ENCODE assay signal across 8 cellular contexts in the genomic region with DNA sequence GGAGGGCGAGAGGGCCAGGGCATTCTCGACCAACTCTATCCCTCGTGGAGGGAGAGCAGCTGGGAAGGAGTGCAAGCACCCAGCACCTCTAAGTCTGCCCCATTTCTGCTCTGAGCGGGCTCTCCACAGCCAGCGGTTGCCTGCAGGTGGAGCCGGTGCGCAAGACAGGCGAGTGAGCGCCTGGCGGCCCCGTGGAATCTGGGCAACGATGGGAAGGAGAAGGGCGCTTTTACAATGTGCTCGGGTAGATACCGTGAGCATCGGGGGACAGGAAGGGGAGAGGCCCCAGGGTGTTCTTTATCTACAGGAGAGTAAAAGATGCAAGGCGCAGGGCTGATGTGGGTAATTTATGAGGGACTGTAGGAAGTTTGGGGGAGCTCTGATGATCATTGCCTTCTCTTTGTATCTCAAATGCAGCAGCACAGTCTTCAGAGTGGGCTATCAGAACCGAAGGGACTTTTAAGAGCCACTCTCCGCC. TPM values are rescaled to one million over a fixed set of nuclear protein-coding genes. Genes with fewer than 3 reads are reported as not detected.
A peak's percentile ranks its signal among the peaks of the same experiment; 100 is the strongest.
DNase-seq lines count a peak whose midpoint lies in the region; ATAC-seq and TF ChIP-seq lines count a peak whose summit lies in the region.

No MANE protein-coding gene starts in this region.

- no peaks in the 10 kb centered on the region for H3K9me2 ChIP-seq in neural cell (ENCODE audit: insufficient read depth, low read length)

- peak overlapping the region; percentile 73 for H2AFZ ChIP-seq in neural cell (ENCODE audit: low read depth, low read length)

- peaks cover 32% of the 10 kb centered on the region for H3K79me2 ChIP-seq in neural cell (replicated peaks; ENCODE audit: insufficient read depth, low read length)

- peak overlapping the region; percentile 94 for H3K27ac Mint-ChIP-seq in activated T-helper 2 cell treated with anti-CD3 and anti-CD28 coated beads, Interferon-gamma antibody, Interleukin-2, Interleukin-4, amounts not matched to agents 10 μg/mL and 5 μg/mL and 100 μg/mL, durations not matched to agents 14 hours and 24 hours and 36 hours
- H3K27ac Mint-ChIP-seq in stimulated activated naive CD8-positive, alpha-beta T cell treated with anti-CD3 and anti-CD28 coated beads, Interleukin-15, Interleukin-2, amounts not matched to agents 100 ng/mL and 50 ng/mL, for 24 hours, result peak overlapping the region; percentile 92

- peak overlapping the region; percentile 92 for H3K4me3 Mint-ChIP-seq in activated T-helper 2 cell treated with anti-CD3 and anti-CD28 coated beads, Interferon-gamma antibody, Interleukin-2, Interleukin-4, amounts not matched to agents 10 μg/mL and 5 μg/mL and 100 μg/mL, durations not matched to agents 14 hours and 24 hours and 36 hours (ENCODE audit: low read depth)
- H3K4me3 Mint-ChIP-seq in stimulated activated naive CD8-positive, alpha-beta T cell treated with anti-CD3 and anti-CD28 coated beads, Interleukin-15, Interleukin-2, amounts not matched to agents 100 ng/mL and 50 ng/mL, for 24 hours, result peak overlapping the region; percentile 95

- no peaks in the 10 kb centered on the region for H3K9me3 Mint-ChIP-seq in activated T-helper 2 cell treated with anti-CD3 and anti-CD28 coated beads, Interferon-gamma antibody, Interleukin-2, Interleukin-4, amounts not matched to agents 10 μg/mL and 5 μg/mL and 100 μg/mL, durations not matched to agents 14 hours and 24 hours and 36 hours
- H3K9me3 Mint-ChIP-seq in stimulated activated naive CD8-positive, alpha-beta T cell treated with anti-CD3 and anti-CD28 coated beads, Interleukin-15, Interleukin-2, amounts not matched to agents 100 ng/mL and 50 ng/mL, for 24 hours, result no peaks in the 10 kb centered on the region

- peaks cover 22% of the 10 kb centered on the region for H3K4me1 Mint-ChIP-seq in activated T-helper 2 cell treated with anti-CD3 and anti-CD28 coated beads, Interferon-gamma antibody, Interleukin-2, Interleukin-4, amounts not matched to agents 10 μg/mL and 5 μg/mL and 100 μg/mL, durations not matched to agents 14 hours and 24 hours and 36 hours (ENCODE audit: low read depth)
- peaks cover 31% of the 10 kb centered on the region for H3K4me1 Mint-ChIP-seq in stimulated activated naive CD8-positive, alpha-beta T cell treated with anti-CD3 and anti-CD28 coated beads, Interleukin-15, Interleukin-2, amounts not matched to agents 100 ng/mL and 50 ng/mL, for 24 hours (ENCODE audit: low read depth)

- H4K20me1 ChIP-seq in neural cell (ENCODE audit: insufficient read depth), result no peaks in the 10 kb centered on the region

- H3K27ac ChIP-seq in neural cell (ENCODE audit: low read length), result peak overlapping the region; percentile 76

- peaks cover 4% of the 10 kb centered on the region for H3F3A ChIP-seq in neural cell (ENCODE audit: insufficient read depth, low read length, poor library complexity, severe bottlenecking)

- TF ChIP-seq CTCF in fibroblast of the aortic adventitia (IDR thresholded peaks at IDR 0.05; ENCODE audit: insufficient read depth, low read length) (peak; percentile 90), neural cell (IDR thresholded peaks at IDR 0.05; ENCODE audit: poor library complexity, severe bottlenecking) (peak; percentile 90)

- H3K4me3 ChIP-seq in fibroblast of the aortic adventitia (ENCODE audit: low read depth, low read length) (peak overlapping the region; percentile 54), neural cell (ENCODE audit: low read length) (peak overlapping the region; percentile 94)

- H3K9me3 ChIP-seq in neural cell (ENCODE audit: low read length), result no peaks in the 10 kb centered on the region

- peak; percentile 67 for TF ChIP-seq RAD21 in neural cell (conservative IDR thresholded peaks at IDR 0.05)

- H3K27me3 Mint-ChIP-seq in activated T-helper 2 cell treated with anti-CD3 and anti-CD28 coated beads, Interferon-gamma antibody, Interleukin-2, Interleukin-4, amounts not matched to agents 10 μg/mL and 5 μg/mL and 100 μg/mL, durations not matched to agents 14 hours and 24 hours and 36 hours (ENCODE audit: low read depth), result no peaks in the 10 kb centered on the region
- no peaks in the 10 kb centered on the region for H3K27me3 Mint-ChIP-seq in stimulated activated naive CD8-positive, alpha-beta T cell treated with anti-CD3 and anti-CD28 coated beads, Interleukin-15, Interleukin-2, amounts not matched to agents 100 ng/mL and 50 ng/mL, for 24 hours

- H3K9ac ChIP-seq in neural cell (ENCODE audit: low read length), result peak overlapping the region; percentile 73

- peak; percentile 82 for DNase-seq in DMS79 treated with DMSO at 0.1 percent for 48 hours (lab: John Stamatoyannopoulos, UW)
- DNase-seq in KG1 (lab: John Stamatoyannopoulos, UW), result peak; percentile 71
- peak; percentile 90 for DNase-seq in RPMI8226
- DNase-seq in activated T-helper 2 cell treated with anti-CD3 and anti-CD28 coated beads, Interferon-gamma antibody, Interleukin-2, Interleukin-4, amounts not matched to agents 10 μg/mL and 5 μg/mL and 100 μg/mL, durations not matched to agents 14 hours and 24 hours and 36 hours (ENCODE audit: low spot score), result peak; percentile 81
- peak; percentile 78 for DNase-seq in fibroblast of the aortic adventitia (ENCODE audit: low read depth)

- TF ChIP-seq EP300 in neural cell (conservative IDR thresholded peaks at IDR 0.05; ENCODE audit: poor library complexity, severe bottlenecking), result peak; percentile 12

- H3K36me3 Mint-ChIP-seq in activated T-helper 2 cell treated with anti-CD3 and anti-CD28 coated beads, Interferon-gamma antibody, Interleukin-2, Interleukin-4, amounts not matched to agents 10 μg/mL and 5 μg/mL and 100 μg/mL, durations not matched to agents 14 hours and 24 hours and 36 hours (ENCODE audit: low read depth), result peaks cover 22% of the 10 kb centered on the region
- peaks cover 19% of the 10 kb centered on the region for H3K36me3 Mint-ChIP-seq in stimulated activated naive CD8-positive, alpha-beta T cell treated with anti-CD3 and anti-CD28 coated beads, Interleukin-15, Interleukin-2, amounts not matched to agents 100 ng/mL and 50 ng/mL, for 24 hours (ENCODE audit: low read depth)

- intact Hi-C loops in activated T-helper 2 cell treated with anti-CD3 and anti-CD28 coated beads, Interferon-gamma antibody, Interleukin-2, Interleukin-4, amounts not matched to agents 10 μg/mL and 5 μg/mL and 100 μg/mL, durations not matched to agents 14 hours and 24 hours and 36 hours (cut with micrococcal nuclease), result loop anchor here (1.0 to 10.0 kb wide), 6 partner anchors 61 to 294 kb away; partner anchors contain the start of genes CHCHD5, NT5DC4, POLR1B and ZC3H6

- H3K36me3 ChIP-seq in neural cell (ENCODE audit: insufficient read depth, low read length), result peaks cover 5% of the 10 kb centered on the region

- no peaks in the 10 kb centered on the region for H3K27me3 ChIP-seq in neural cell (ENCODE audit: insufficient read depth, low read depth, low read length)

- peak overlapping the region; percentile 94 for H3K4me2 ChIP-seq in neural cell (ENCODE audit: low read length)

- peak; percentile 74 for ATAC-seq in GM21723 (IDR thresholded peaks at IDR 0.05; ENCODE audit: unreplicated experiment)

TF ChIP-seq in neural cell, 6 proteins besides CTCF, POLR2A, EP300 and RAD21:
- peak; percentile 62 for TF ChIP-seq POLR2AphosphoS5 (IDR thresholded peaks at IDR 0.05)
- peak; percentile 77 for TF ChIP-seq MXI1 (conservative IDR thresholded peaks at IDR 0.05; ENCODE audit: poor library complexity, severe bottlenecking)
- peak; percentile 81 for TF ChIP-seq SMC3 (conservative IDR thresholded peaks at IDR 0.05; ENCODE audit: poor library complexity)
- TF ChIP-seq TAF1 (IDR thresholded peaks at IDR 0.05; ENCODE audit: low read depth), result no peak

RNA-seq across cellular contexts. Expression of gene TTL, which starts 0.9 kb away (rescaled TPM):
- total RNA-seq in activated T-helper 2 cell treated with anti-CD3 and anti-CD28 coated beads, Interferon-gamma antibody, Interleukin-2, Interleukin-4, amounts not matched to agents 10 μg/mL and 5 μg/mL and 100 μg/mL, durations not matched to agents 14 hours and 24 hours and 36 hours, result 48.2 and 50.1 TPM in 2 replicates
- 33.6 and 75.6 TPM in 2 replicates for total RNA-seq in fibroblast of the aortic adventitia (ENCODE audit: low replicate concordance)
- polyA plus RNA-seq in neural cell, result 48.2 and 53.8 TPM in 2 replicates
- polyA minus RNA-seq in neural cell, result 69.1 and 82.9 TPM in 2 replicates

RNA-seq across cellular contexts. Expression of gene RGPD8, which starts 47.6 kb away (rescaled TPM):
- 15.5 and 16.1 TPM in 2 replicates for total RNA-seq in activated T-helper 2 cell treated with anti-CD3 and anti-CD28 coated beads, Interferon-gamma antibody, Interleukin-2, Interleukin-4, amounts not matched to agents 10 μg/mL and 5 μg/mL and 100 μg/mL, durations not matched to agents 14 hours and 24 hours and 36 hours
- 16.4 and 22.1 TPM in 2 replicates for total RNA-seq in fibroblast of the aortic adventitia (ENCODE audit: low replicate concordance)
- polyA plus RNA-seq in neural cell, result 6.8 and 12.0 TPM in 2 replicates
- polyA minus RNA-seq in neural cell, result 36.5 and 37.3 TPM in 2 replicates

Comparison
In these comparisons a context has a peak if more than half of its experiments do, and no peak if none do; other contexts are left out.
1. Peak in every context shown above with its lines: DNase-seq, ATAC-seq, H3K4me3 ChIP-seq and H3K27ac ChIP-seq.